ENCODE assay signal across 16 cellular contexts in genomic region chr6:14533446-14533845, GRCh38.
A peak's percentile ranks its signal among the peaks of the same experiment; 100 is the strongest.
DNase-seq lines count a peak whose midpoint lies in the region; ATAC-seq and TF ChIP-seq lines count a peak whose summit lies in the region.
"Had no signal": no experiment of that assay in that cellular context is flagged by ENCODE, and none has a peak within 500 bp of the region (broad histone marks: within the 10 kb centered on the region; RNA-seq: fewer than 3 reads in every experiment).

No MANE protein-coding gene starts in this region.

- H3K27ac ChIP-seq in stomach smooth muscle (ENCODE audit: low read length) (no peak overlapping the region), spleen (no peak overlapping the region)
- H3K27ac ChIP-seq: BLaER1 treated with 17β-estradiol and CSF1 and Interleukin-3, amounts not matched to agents 10 nM and 100 nM; Peyer's patch had no signal

- H3K36me3 ChIP-seq in stomach smooth muscle (ENCODE audit: control insufficient read depth in 2 of 2, insufficient read depth in 2 of 2, low read length in 2 of 2) = no peaks in the 10 kb centered on the region
- no peaks in the 10 kb centered on the region for H3K36me3 ChIP-seq in spleen
- H3K36me3 ChIP-seq: BLaER1 treated with 17β-estradiol and CSF1 and Interleukin-3, amounts not matched to agents 10 nM and 100 nM; Peyer's patch had no signal

- no peak overlapping the region for H3K4me3 Mint-ChIP-seq in natural killer cell treated with Interleukin-12 subunit alpha and Interleukin-12 subunit beta and Interleukin-15 and Interleukin-18, amount 100 ng/mL, for 72 hours

- no peak overlapping the region for H3K27ac Mint-ChIP-seq in natural killer cell treated with Interleukin-12 subunit alpha and Interleukin-12 subunit beta and Interleukin-15 and Interleukin-18, amount 100 ng/mL, for 72 hours

- intact Hi-C loops in spleen (cut with DNase I; ENCODE audit: low total_unique reads) = no loop called here

- no peaks in the 10 kb centered on the region for H3K9me3 Mint-ChIP-seq in natural killer cell treated with Interleukin-12 subunit alpha and Interleukin-12 subunit beta and Interleukin-15 and Interleukin-18, amount 100 ng/mL, for 72 hours

- H3K9me3 ChIP-seq in stomach smooth muscle (ENCODE audit: control insufficient read depth in 2 of 2, low read length in 2 of 2) (no peaks in the 10 kb centered on the region), spleen (no peaks in the 10 kb centered on the region)
- H3K9me3 ChIP-seq: Peyer's patch had no signal

- no peaks in the 10 kb centered on the region for H3K27me3 ChIP-seq in stomach smooth muscle (ENCODE audit: control insufficient read depth in 1 of 2, insufficient read depth in 2 of 2, low read length in 2 of 2)
- H3K27me3 ChIP-seq in spleen (replicated peaks in 1 of 7) = no peaks in the 10 kb centered on the region
- H3K27me3 ChIP-seq: BLaER1 treated with 17β-estradiol and CSF1 and Interleukin-3, amounts not matched to agents 10 nM and 100 nM; Peyer's patch had no signal

- DNase-seq in EH (ENCODE audit: low read depth) (peak; percentile 58), NCI-H226 (peak; percentile 18), fibroblast of villous mesenchyme (ENCODE audit: low read depth) (peak; percentile 73), spleen (no peak)
- no peak for DNase-seq in natural killer cell treated with Interleukin-12 subunit alpha and Interleukin-12 subunit beta and Interleukin-15 and Interleukin-18, amount 100 ng/mL, for 72 hours (ENCODE audit: low spot score)
- DNase-seq in activated CD4-positive, alpha-beta T cell treated with anti-CD3 and anti-CD28 coated beads, Interleukin-2, amount 50 U/mL, for 4 hours = no peak
- DNase-seq: DMS 273 treated with DMSO at 0.1 percent for 48 hours, H7, NCI-H1048, NCI-H1694, NCI-H446, NCI-H82, Peyer's patch, Right ventricle myocardium superior had no signal

- ATAC-seq in natural killer cell treated with Interleukin-12 subunit alpha and Interleukin-12 subunit beta and Interleukin-15 and Interleukin-18, amount 100 ng/mL, for 72 hours = no peak

- H3K9ac ChIP-seq in stomach smooth muscle (ENCODE audit: low read length in 2 of 2) = no peak overlapping the region
- H3K9ac ChIP-seq: BLaER1 treated with 17β-estradiol and CSF1 and Interleukin-3, amounts not matched to agents 10 nM and 100 nM had no signal

- TF ChIP-seq POLR2A in spleen (IDR thresholded peaks at IDR 0.05) = no peak

- TF ChIP-seq CTCF in fibroblast of villous mesenchyme (IDR thresholded peaks at IDR 0.05; ENCODE audit: insufficient read depth, low read depth, low read length) = no peak
- TF ChIP-seq CTCF in spleen (IDR thresholded peaks at IDR 0.05 in 8 of 11, conservative IDR thresholded peaks at IDR 0.05 in 3 of 11) = no peak

- WGBS in spleen, 5 donors = 59 to 81% (median 79%) methylated on average over 5 of the region's 5 CpGs

- H3K4me1 Mint-ChIP-seq in natural killer cell treated with Interleukin-12 subunit alpha and Interleukin-12 subunit beta and Interleukin-15 and Interleukin-18, amount 100 ng/mL, for 72 hours (ENCODE audit: low read depth in 2 of 2) = no peaks in the 10 kb centered on the region

- H3K4me3 ChIP-seq in fibroblast of villous mesenchyme (ENCODE audit: low read depth, low read length) (no peak overlapping the region), stomach smooth muscle (ENCODE audit: low read length in 2 of 2) (peak overlapping the region; percentile 8 to 11), spleen (no peak overlapping the region)
- H3K4me3 ChIP-seq: BLaER1 treated with 17β-estradiol and CSF1 and Interleukin-3, amounts not matched to agents 10 nM and 100 nM; Peyer's patch had no signal

- H3K4me1 ChIP-seq in stomach smooth muscle (ENCODE audit: control insufficient read depth, insufficient read depth, low read length) (no peaks in the 10 kb centered on the region), spleen (no peaks in the 10 kb centered on the region)
- H3K4me1 ChIP-seq: BLaER1 treated with 17β-estradiol and CSF1 and Interleukin-3, amounts not matched to agents 10 nM and 100 nM had no signal

- H3K27me3 Mint-ChIP-seq in natural killer cell treated with Interleukin-12 subunit alpha and Interleukin-12 subunit beta and Interleukin-15 and Interleukin-18, amount 100 ng/mL, for 72 hours = no peaks in the 10 kb centered on the region

- H3K36me3 Mint-ChIP-seq in natural killer cell treated with Interleukin-12 subunit alpha and Interleukin-12 subunit beta and Interleukin-15 and Interleukin-18, amount 100 ng/mL, for 72 hours = no peaks in the 10 kb centered on the region

Comparison
In these comparisons a context has a peak if more than half of its experiments do, and no peak if none do; other contexts are left out.
1. DNase-seq: peak in EH (single experiment), NCI-H226 (single experiment) and fibroblast of villous mesenchyme (single experiment); none in natural killer cell treated with Interleukin-12 subunit alpha and Interleukin-12 subunit beta and Interleukin-15 and Interleukin-18, amount 100 ng/mL, for 72 hours (single experiment), spleen (single experiment) and activated CD4-positive, alpha-beta T cell treated with anti-CD3 and anti-CD28 coated beads, Interleukin-2, amount 50 U/mL, for 4 hours (0 of 2).
2. H3K4me3 ChIP-seq: peak in stomach smooth muscle (2 of 2); none in fibroblast of villous mesenchyme (single experiment) and spleen (0 of 8).